8 cellular contexts compared by ENCODE assay signal in genomic region chr17:35368086-35368824, GRCh38. TPM values are rescaled to one million over a fixed set of nuclear protein-coding genes. Genes with fewer than 3 reads are reported as not detected.
DNase-seq lines count a peak whose midpoint lies in the region; ATAC-seq, FAIRE-seq and TF ChIP-seq lines count a peak whose summit lies in the region.

No MANE protein-coding gene starts in this region.

- peak; percentile 89 for ATAC-seq in GM21515 (IDR thresholded peaks at IDR 0.05; ENCODE audit: unreplicated experiment)
- ATAC-seq in HG03571 (IDR thresholded peaks at IDR 0.05; ENCODE audit: unreplicated experiment): peak; percentile 87
- ATAC-seq in activated naive CD8-positive, alpha-beta T cell treated with anti-CD3 and anti-CD28 coated beads, Interleukin-2, amount 10 ng/mL, durations not matched to agents 7 days and 5 days (ENCODE audit: low read depth): peak; percentile 99

- peak; percentile 74 for DNase-seq in GM13977 (ENCODE audit: low spot score)
- no peak for DNase-seq in activated naive CD8-positive, alpha-beta T cell treated with anti-CD3 and anti-CD28 coated beads, Interleukin-2, amount 10 ng/mL, durations not matched to agents 7 days and 5 days
- no peak for DNase-seq in D721Med (ENCODE audit: insufficient read length, low spot score)
- DNase-seq in NK-92 (lab: John Stamatoyannopoulos, UW; ENCODE audit: unreplicated experiment): no peak
- no peak for DNase-seq in HEK293T (ENCODE audit: extremely low spot score)

- H3K9me3 Mint-ChIP-seq in activated naive CD8-positive, alpha-beta T cell treated with anti-CD3 and anti-CD28 coated beads, Interleukin-2, amount 10 ng/mL, durations not matched to agents 7 days and 5 days: peaks cover 17% of the 10 kb centered on the region
- H3K9me3 Mint-ChIP-seq in stimulated activated naive CD8-positive, alpha-beta T cell treated with anti-CD3 and anti-CD28 coated beads, Interleukin-15, Interleukin-2, amounts not matched to agents 100 ng/mL and 50 ng/mL, for 24 hours: peaks cover 12% of the 10 kb centered on the region

- peak overlapping the region; percentile 35 for H3K27ac Mint-ChIP-seq in activated naive CD8-positive, alpha-beta T cell treated with anti-CD3 and anti-CD28 coated beads, Interleukin-2, amount 10 ng/mL, durations not matched to agents 7 days and 5 days
- H3K27ac Mint-ChIP-seq in stimulated activated naive CD8-positive, alpha-beta T cell treated with anti-CD3 and anti-CD28 coated beads, Interleukin-15, Interleukin-2, amounts not matched to agents 100 ng/mL and 50 ng/mL, for 24 hours: peak overlapping the region; percentile 45

- in situ Hi-C loops in GM13977 (cut with MboI; ENCODE audit: low pct_unique_long_range_greater_than_20kb, low sequenced_read_pairs, unreplicated experiment): no loop called here

- no peak for FAIRE-seq in D721Med (lab: Jason Lieb, UNC)

- POLR2A ChIA-PET in activated naive CD8-positive, alpha-beta T cell treated with anti-CD3 and anti-CD28 coated beads, Interleukin-2, amount 10 ng/mL, durations not matched to agents 7 days and 5 days (lab: Charles Lee): interaction anchor here (0.9 to 1.5 kb wide), 2 partner anchors 55 to 126 kb away, joined by 3 to 6 read pairs; partner anchors contain the start of gene SLFN5
- POLR2A ChIA-PET in HEK293T (lab: Yijun Ruan, JAX): no interaction called here

- CTCF ChIA-PET in HEK293T (lab: Yijun Ruan, JAX): no interaction called here

- TF ChIP-seq CTCF in GM13977 (IDR thresholded peaks at IDR 0.05; ENCODE audit: extremely low read depth, insufficient read depth, missing control alignments) (no peak), D721Med (IDR thresholded peaks at IDR 0.05; ENCODE audit: insufficient read depth, missing control alignments) (no peak)

- peaks cover 38% of the 10 kb centered on the region for H3K4me1 Mint-ChIP-seq in activated naive CD8-positive, alpha-beta T cell treated with anti-CD3 and anti-CD28 coated beads, Interleukin-2, amount 10 ng/mL, durations not matched to agents 7 days and 5 days
- H3K4me1 Mint-ChIP-seq in stimulated activated naive CD8-positive, alpha-beta T cell treated with anti-CD3 and anti-CD28 coated beads, Interleukin-15, Interleukin-2, amounts not matched to agents 100 ng/mL and 50 ng/mL, for 24 hours (ENCODE audit: low read depth): peaks cover 49% of the 10 kb centered on the region

- H3K27me3 Mint-ChIP-seq in activated naive CD8-positive, alpha-beta T cell treated with anti-CD3 and anti-CD28 coated beads, Interleukin-2, amount 10 ng/mL, durations not matched to agents 7 days and 5 days: no peaks in the 10 kb centered on the region
- no peaks in the 10 kb centered on the region for H3K27me3 Mint-ChIP-seq in stimulated activated naive CD8-positive, alpha-beta T cell treated with anti-CD3 and anti-CD28 coated beads, Interleukin-15, Interleukin-2, amounts not matched to agents 100 ng/mL and 50 ng/mL, for 24 hours

- peaks cover 60% of the 10 kb centered on the region for H3K36me3 Mint-ChIP-seq in activated naive CD8-positive, alpha-beta T cell treated with anti-CD3 and anti-CD28 coated beads, Interleukin-2, amount 10 ng/mL, durations not matched to agents 7 days and 5 days
- H3K36me3 Mint-ChIP-seq in stimulated activated naive CD8-positive, alpha-beta T cell treated with anti-CD3 and anti-CD28 coated beads, Interleukin-15, Interleukin-2, amounts not matched to agents 100 ng/mL and 50 ng/mL, for 24 hours (ENCODE audit: low read depth): peaks cover 52% of the 10 kb centered on the region

- peak overlapping the region; percentile 51 for H3K4me3 Mint-ChIP-seq in activated naive CD8-positive, alpha-beta T cell treated with anti-CD3 and anti-CD28 coated beads, Interleukin-2, amount 10 ng/mL, durations not matched to agents 7 days and 5 days
- H3K4me3 Mint-ChIP-seq in stimulated activated naive CD8-positive, alpha-beta T cell treated with anti-CD3 and anti-CD28 coated beads, Interleukin-15, Interleukin-2, amounts not matched to agents 100 ng/mL and 50 ng/mL, for 24 hours: peak overlapping the region; percentile 6

TF ChIP-seq in HEK293T, 16 proteins besides CTCF, POLR2A, EP300 and RAD21:
- TF ChIP-seq TARDBP (IDR thresholded peaks at IDR 0.05): no peak
- TF ChIP-seq LEF1 (IDR thresholded peaks at IDR 0.05; ENCODE audit: borderline replicate concordance): no peak
- TF ChIP-seq FOXM1 (IDR thresholded peaks at IDR 0.05; ENCODE audit: borderline replicate concordance): no peak
- TF ChIP-seq PKNOX1 (IDR thresholded peaks at IDR 0.05): no peak
- no peak for TF ChIP-seq HDGF (IDR thresholded peaks at IDR 0.05; ENCODE audit: borderline replicate concordance)
- TF ChIP-seq CTBP1 (IDR thresholded peaks at IDR 0.05; ENCODE audit: borderline replicate concordance): no peak
- TF ChIP-seq ARNT (IDR thresholded peaks at IDR 0.05): no peak
- TF ChIP-seq L3MBTL2 (conservative IDR thresholded peaks at IDR 0.05): no peak
- TF ChIP-seq NFRKB (IDR thresholded peaks at IDR 0.05): no peak
- TF ChIP-seq ELF4 (IDR thresholded peaks at IDR 0.05): no peak
- no peak for TF ChIP-seq SUZ12 (IDR thresholded peaks at IDR 0.05)
- TF ChIP-seq FOXK2 (IDR thresholded peaks at IDR 0.05): no peak

RNA-seq across cellular contexts. Expression of gene SLFN11, which starts 5.2 kb away (rescaled TPM):
- total RNA-seq in activated naive CD8-positive, alpha-beta T cell treated with anti-CD3 and anti-CD28 coated beads, Interleukin-2, amount 10 ng/mL, durations not matched to agents 7 days and 5 days: 10 to 100 TPM; 44.1 to 47.5 TPM
